In the genomic region with DNA sequence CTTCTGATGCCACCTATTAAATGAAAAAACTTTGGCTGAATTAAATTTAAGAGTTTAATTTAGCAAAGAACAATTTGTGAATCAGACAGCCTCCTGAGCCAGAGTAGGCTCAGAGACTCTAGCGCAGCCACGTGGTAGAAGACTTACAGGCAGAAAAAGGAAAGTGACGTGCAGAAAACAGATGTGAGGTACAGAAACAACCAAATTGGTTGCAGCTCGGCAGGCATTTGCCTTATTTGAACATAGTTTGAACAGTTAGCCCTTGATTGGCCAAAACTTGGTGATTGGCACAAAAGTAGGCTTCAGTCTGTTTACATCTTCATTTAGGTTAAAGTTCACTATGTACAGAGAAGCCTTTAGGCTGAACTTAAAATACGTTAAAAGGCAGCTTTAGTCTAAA, we compare ENCODE assay signal across 10 cellular contexts. TPM values are rescaled to one million over a fixed set of nuclear protein-coding genes. Genes with fewer than 3 reads are reported as not detected.
DNase-seq lines count a peak whose midpoint lies in the region; ATAC-seq and TF ChIP-seq lines count a peak whose summit lies in the region.
"Had no signal": no experiment of that assay in that cellular context is flagged by ENCODE, and none has a peak within 500 bp of the region (broad histone marks: within the 10 kb centered on the region; RNA-seq: fewer than 3 reads in every experiment).

No MANE protein-coding gene starts in this region.

- H3K4me1 ChIP-seq in esophagus muscularis mucosa: peaks cover 0 to 10% (median 8%) of the 10 kb centered on the region in 4 donors

- peak; percentile 64 for ATAC-seq in CD4-positive, alpha-beta T cell (ENCODE audit: poor library complexity)
- no peak for ATAC-seq in HG03097 (IDR thresholded peaks at IDR 0.05; ENCODE audit: low FRiP score, unreplicated experiment)

- DNase-seq in CD4-positive, alpha-beta T cell: no peak
- peak; percentile 27 for DNase-seq in NCI-H460 (ENCODE audit: extremely low read depth, low read depth)
- peak; percentile 78 for DNase-seq in esophagus muscularis mucosa (ENCODE audit: extremely low spot score)
- DNase-seq in nephron progenitor cell: no peak
- DNase-seq in effector CD8-positive, alpha-beta T cell (lab: John Stamatoyannopoulos, UW): no peak
- no peak for DNase-seq in NCI-H774 (lab: John Stamatoyannopoulos, UW)
- no peak for DNase-seq in NCI-H1417 treated with DMSO at 0.1 percent for 48 hours (lab: John Stamatoyannopoulos, UW)

- H3K36me3 ChIP-seq in esophagus muscularis mucosa: no peaks in the 10 kb centered on the region

- peaks cover 6% of the 10 kb centered on the region for H3K9me3 Mint-ChIP-seq in CD4-positive, alpha-beta T cell
- H3K9me3 Mint-ChIP-seq in nephron progenitor cell: peaks cover 35% of the 10 kb centered on the region

- H3K27me3 ChIP-seq in CD4-positive, alpha-beta T cell (ENCODE audit: control insufficient read depth, insufficient read depth, low read length): no peaks in the 10 kb centered on the region
- H3K27me3 ChIP-seq in esophagus muscularis mucosa: no peaks in the 10 kb centered on the region

- intact Hi-C loops in CD4-positive, alpha-beta T cell (cut with DNase I, micrococcal nuclease): loop anchor here in 1 of 2 experiments (10.0 kb wide), 1 partner anchor 68 kb away; no protein-coding TSS in a partner anchor
- intact Hi-C loops in esophagus muscularis mucosa (cut with DNase I): no loop called here

- no peak for TF ChIP-seq EP300 in esophagus muscularis mucosa (IDR thresholded peaks at IDR 0.05)

- H3K4me1 Mint-ChIP-seq in CD4-positive, alpha-beta T cell (ENCODE audit: low read depth): no peaks in the 10 kb centered on the region
- H3K4me1 Mint-ChIP-seq in nephron progenitor cell: no peaks in the 10 kb centered on the region

- TF ChIP-seq POLR2A in esophagus muscularis mucosa (IDR thresholded peaks at IDR 0.05; ENCODE audit: low read depth): no peak

- no peak for TF ChIP-seq CTCF in CD4-positive, alpha-beta T cell (IDR thresholded peaks at IDR 0.05)
- TF ChIP-seq CTCF in esophagus muscularis mucosa (IDR thresholded peaks at IDR 0.05) (peak; percentile 27 to 48 (median 37)), nephron progenitor cell (IDR thresholded peaks at IDR 0.05) (peak; percentile 15)

- peaks cover 19% of the 10 kb centered on the region for H3K36me3 Mint-ChIP-seq in CD4-positive, alpha-beta T cell (ENCODE audit: low read depth)
- peaks cover 18% of the 10 kb centered on the region for H3K36me3 Mint-ChIP-seq in nephron progenitor cell (ENCODE audit: low read depth)

- POLR2A ChIA-PET in CD4-positive, alpha-beta T cell (lab: Charles Lee): no interaction called here

- no peak overlapping the region for H3K4me3 ChIP-seq in esophagus muscularis mucosa

- CTCF ChIA-PET in CD4-positive, alpha-beta T cell (lab: Charles Lee): no interaction called here

- 68% methylated on average over 5 of the region's 5 CpGs for WGBS in esophagus muscularis mucosa

- no peak overlapping the region for H3K4me3 Mint-ChIP-seq in CD4-positive, alpha-beta T cell
- no peak overlapping the region for H3K4me3 Mint-ChIP-seq in nephron progenitor cell
- H3K4me3 Mint-ChIP-seq: dendritic cell treated with granulocyte-macrophage colony-stimulating factor and Interleukin-4, amounts not matched to agents 40 ng/mL and 50 ng/mL, for 4 days; T-cell had no signal

- H3K27me3 Mint-ChIP-seq in CD4-positive, alpha-beta T cell: no peaks in the 10 kb centered on the region
- peaks cover 7% of the 10 kb centered on the region for H3K27me3 Mint-ChIP-seq in nephron progenitor cell (ENCODE audit: low read depth, poor library complexity)
- H3K27me3 Mint-ChIP-seq: T-cell had no signal

- H3K27ac ChIP-seq in CD4-positive, alpha-beta T cell (ENCODE audit: low read depth, low read length): no peak overlapping the region
- peak overlapping the region; percentile 23 to 65 (median 36) for H3K27ac ChIP-seq in esophagus muscularis mucosa (replicated peaks in 1 of 4)

- H3K9me3 ChIP-seq in CD4-positive, alpha-beta T cell (ENCODE audit: control insufficient read depth, low read length): no peaks in the 10 kb centered on the region
- no peaks in the 10 kb centered on the region for H3K9me3 ChIP-seq in esophagus muscularis mucosa

- peak overlapping the region; percentile 8 for H3K27ac Mint-ChIP-seq in CD4-positive, alpha-beta T cell
- no peak overlapping the region for H3K27ac Mint-ChIP-seq in nephron progenitor cell
- H3K27ac Mint-ChIP-seq: dendritic cell treated with granulocyte-macrophage colony-stimulating factor and Interleukin-4, amounts not matched to agents 40 ng/mL and 50 ng/mL, for 4 days had no signal

RNA-seq across cellular contexts. Expression of a gene that starts 22.9 kb away (rescaled TPM):
- under 1 TPM; 0.34 to 0.41 TPM for total RNA-seq in CD4-positive, alpha-beta T cell
- total RNA-seq in NCI-H460 (2014; rRNA removed; shearing (Covaris generic)): 0.84 TPM in 1 of 2 replicates, not detected in the other
- 0.06 and 3.3 TPM in 2 replicates for polyA plus RNA-seq in NCI-H460 (2014; cell fraction: nucleus; rRNA removed)
- 1 to 10 TPM; 1.2 to 1.7 (median 1.5) TPM for total RNA-seq in esophagus muscularis mucosa

RNA-seq across cellular contexts. Expression of a gene that starts 49.8 kb away (rescaled TPM):
- 1 to 10 TPM; 7.6 to 9.4 TPM for total RNA-seq in CD4-positive, alpha-beta T cell
- total RNA-seq in NCI-H460 (2014; rRNA removed; shearing (Covaris generic)): 44.5 and 52.7 TPM in 2 replicates
- polyA plus RNA-seq in NCI-H460 (2014; cell fraction: nucleus; rRNA removed): 43.0 and 59.4 TPM in 2 replicates
- total RNA-seq in esophagus muscularis mucosa: 10 to 100 TPM; 22.8 to 41.2 (median 32.8) TPM

Comparison
In these comparisons a context has a peak if more than half of its experiments do, and no peak if none do; other contexts are left out.
1. DNase-seq: peak in NCI-H460 (single experiment) and esophagus muscularis mucosa (single experiment); none in CD4-positive, alpha-beta T cell (0 of 10), nephron progenitor cell (single experiment), effector CD8-positive, alpha-beta T cell (single experiment), NCI-H774 (single experiment) and NCI-H1417 treated with DMSO at 0.1 percent for 48 hours (single experiment).